Comparison of ENCODE assay signal across 9 cellular contexts in the genomic region with DNA sequence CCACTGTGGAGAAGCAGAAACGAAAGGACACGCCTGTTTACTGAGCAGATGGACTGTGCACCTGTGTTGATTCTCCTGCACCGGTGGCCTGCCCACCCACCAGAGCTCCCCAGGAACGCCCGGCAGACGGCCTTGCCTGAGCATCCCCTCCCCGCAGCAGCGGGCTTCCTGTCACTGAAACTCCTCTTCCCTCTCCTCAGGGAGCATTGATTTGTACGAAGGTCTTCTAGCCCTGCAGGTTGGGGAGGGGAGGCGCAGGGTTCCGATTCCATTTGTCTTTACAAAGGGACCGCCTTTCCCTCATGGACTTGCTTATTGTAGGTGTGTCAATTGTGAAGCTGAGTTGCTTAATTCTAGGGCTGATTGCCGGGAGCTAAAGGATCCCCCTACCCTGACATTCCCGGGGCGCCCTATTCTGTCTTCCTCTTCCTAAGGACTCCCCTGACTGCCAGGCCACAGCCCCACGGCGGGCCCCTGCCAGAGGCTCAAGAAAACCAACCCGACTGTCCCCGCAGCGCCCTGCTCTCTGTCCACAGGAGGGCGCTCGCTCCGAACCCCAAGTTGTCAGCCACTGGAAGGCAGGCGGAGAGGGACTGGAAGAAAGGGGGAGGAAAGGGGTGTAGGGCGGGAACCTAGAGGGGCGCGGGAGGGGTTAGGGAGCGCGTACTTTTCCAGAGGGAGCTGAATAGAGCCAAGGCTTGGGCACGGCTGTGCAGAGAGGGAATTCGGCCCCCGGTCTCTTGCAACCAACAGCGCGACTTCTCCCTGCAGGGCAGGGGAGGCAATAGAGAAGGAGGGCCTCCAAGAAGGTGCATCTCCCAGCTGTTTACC. TPM values are rescaled to one million over a fixed set of nuclear protein-coding genes. Genes with fewer than 3 reads are reported as not detected.
DNase-seq lines count a peak whose midpoint lies in the region; ATAC-seq, FAIRE-seq and TF ChIP-seq lines count a peak whose summit lies in the region.
"Had no signal": no experiment of that assay in that cellular context is flagged by ENCODE, and none has a peak within 500 bp of the region (broad histone marks: within the 10 kb centered on the region; RNA-seq: fewer than 3 reads in every experiment).

No MANE protein-coding gene starts in this region.

- peak overlapping the region; percentile 46 for H3K9ac ChIP-seq in ES-I3 (ENCODE audit: low read depth, low read length)

- TF ChIP-seq POLR2A in prostate gland (IDR thresholded peaks at IDR 0.05), result peak; percentile 13

- in situ Hi-C loops in astrocyte of the cerebellum (cut with HindIII; ENCODE audit: low sequenced_read_pairs), result no loop called here

- H3K9me3 ChIP-seq in ES-I3 (ENCODE audit: control insufficient read depth, insufficient read depth, low read length), result no peaks in the 10 kb centered on the region
- no peaks in the 10 kb centered on the region for H3K9me3 ChIP-seq in prostate gland

- H3K27me3 ChIP-seq in prostate gland (replicated peaks; ENCODE audit: insufficient read depth), result no peaks in the 10 kb centered on the region

- intact Hi-C loops in prostate gland (cut with DNase I), result loop anchor here (1.0 to 2.0 kb wide), 2 partner anchors 22 to 35 kb away; no protein-coding TSS in a partner anchor

- whole genome bisulfite sequencing in prostate gland, result 14% methylated on average over 34 of the region's 34 CpGs

- peak; percentile 92 for TF ChIP-seq CTCF in astrocyte of the cerebellum (IDR thresholded peaks at IDR 0.05; ENCODE audit: low read depth, low read length, missing control alignments)
- peak; percentile 59 to 93 (median 88) for TF ChIP-seq CTCF in prostate gland (IDR thresholded peaks at IDR 0.05)

- H3K4me3 ChIP-seq in astrocyte of the cerebellum (ENCODE audit: low read depth, low read length), result peak overlapping the region; percentile 82
- peak overlapping the region; percentile 21 to 74 for H3K4me3 ChIP-seq in prostate gland

- no peak for FAIRE-seq in urothelium cell line (lab: Jason Lieb, UNC)
- FAIRE-seq: islet of Langerhans had no signal

- peak; percentile 94 for DNase-seq in NCI-H146 treated with DMSO at 0.1 percent for 48 hours (lab: John Stamatoyannopoulos, UW; ENCODE audit: unreplicated experiment)
- DNase-seq in T1000 (lab: John Stamatoyannopoulos, UW), result peak; percentile 64
- peak; percentile 58 for DNase-seq in astrocyte of the cerebellum (ENCODE audit: low read depth)
- peak; percentile 87 for DNase-seq in hepatic stellate cell (ENCODE audit: low spot score)
- peak; percentile 84 for DNase-seq in prostate gland (ENCODE audit: low spot score)
- peak; percentile 61 for DNase-seq in urothelium cell line (ENCODE audit: low spot score)

- peak overlapping the region; percentile 92 to 96 for H3K27ac ChIP-seq in prostate gland

- no peaks in the 10 kb centered on the region for H3K36me3 ChIP-seq in ES-I3 (ENCODE audit: insufficient read depth, low read length)
- no peaks in the 10 kb centered on the region for H3K36me3 ChIP-seq in prostate gland

- H3K4me1 ChIP-seq in ES-I3 (ENCODE audit: insufficient read depth, low read length), result peaks cover 27% of the 10 kb centered on the region
- peaks cover 3% of the 10 kb centered on the region for H3K4me1 ChIP-seq in prostate gland (replicated peaks)

- no peak for ATAC-seq in GM18511 (IDR thresholded peaks at IDR 0.05; ENCODE audit: unreplicated experiment)

RNA-seq across cellular contexts. Expression of a gene that starts 2.8 kb away (rescaled TPM):
- 100 to 1,000 TPM; 184 to 279 TPM for total RNA-seq in prostate gland

RNA-seq across cellular contexts. Expression of a gene that starts 7.8 kb away (rescaled TPM):
- not detected for total RNA-seq in prostate gland

RNA-seq across cellular contexts. Expression of a gene that starts 12.6 kb away (rescaled TPM):
- 10 to 100 TPM; 56.3 to 71.3 TPM for total RNA-seq in prostate gland

RNA-seq across cellular contexts. Expression of a gene that starts 16.1 kb away (rescaled TPM):
- total RNA-seq in prostate gland, result under 1 TPM in 1 of 2 donors, not detected in 1; 0.46 TPM

RNA-seq across cellular contexts. Expression of a gene that starts 32.7 kb away (rescaled TPM):
- 10 to 100 TPM; 14.1 to 22.6 TPM for total RNA-seq in prostate gland
